ENCODE assay signal across 1 cellular context in genomic region chr6:136760781-136761180, GRCh38.
A peak's percentile ranks its signal among the peaks of the same experiment; 100 is the strongest.
TF ChIP-seq lines count a peak whose summit lies in the region.

No MANE protein-coding gene starts in this region.

TF ChIP-seq in GM12878, 131 proteins besides CTCF, POLR2A, EP300 and RAD21:
- peak; percentile 16; the same call in 1 of the 2 replicates for TF ChIP-seq IKZF1 (conservative IDR thresholded peaks at IDR 0.05)
- TF ChIP-seq HDGF (IDR thresholded peaks at IDR 0.05) = 0 out of 2 replicates have a peak, but pooled peaks have one; percentile 73
- TF ChIP-seq, protein P1, sequence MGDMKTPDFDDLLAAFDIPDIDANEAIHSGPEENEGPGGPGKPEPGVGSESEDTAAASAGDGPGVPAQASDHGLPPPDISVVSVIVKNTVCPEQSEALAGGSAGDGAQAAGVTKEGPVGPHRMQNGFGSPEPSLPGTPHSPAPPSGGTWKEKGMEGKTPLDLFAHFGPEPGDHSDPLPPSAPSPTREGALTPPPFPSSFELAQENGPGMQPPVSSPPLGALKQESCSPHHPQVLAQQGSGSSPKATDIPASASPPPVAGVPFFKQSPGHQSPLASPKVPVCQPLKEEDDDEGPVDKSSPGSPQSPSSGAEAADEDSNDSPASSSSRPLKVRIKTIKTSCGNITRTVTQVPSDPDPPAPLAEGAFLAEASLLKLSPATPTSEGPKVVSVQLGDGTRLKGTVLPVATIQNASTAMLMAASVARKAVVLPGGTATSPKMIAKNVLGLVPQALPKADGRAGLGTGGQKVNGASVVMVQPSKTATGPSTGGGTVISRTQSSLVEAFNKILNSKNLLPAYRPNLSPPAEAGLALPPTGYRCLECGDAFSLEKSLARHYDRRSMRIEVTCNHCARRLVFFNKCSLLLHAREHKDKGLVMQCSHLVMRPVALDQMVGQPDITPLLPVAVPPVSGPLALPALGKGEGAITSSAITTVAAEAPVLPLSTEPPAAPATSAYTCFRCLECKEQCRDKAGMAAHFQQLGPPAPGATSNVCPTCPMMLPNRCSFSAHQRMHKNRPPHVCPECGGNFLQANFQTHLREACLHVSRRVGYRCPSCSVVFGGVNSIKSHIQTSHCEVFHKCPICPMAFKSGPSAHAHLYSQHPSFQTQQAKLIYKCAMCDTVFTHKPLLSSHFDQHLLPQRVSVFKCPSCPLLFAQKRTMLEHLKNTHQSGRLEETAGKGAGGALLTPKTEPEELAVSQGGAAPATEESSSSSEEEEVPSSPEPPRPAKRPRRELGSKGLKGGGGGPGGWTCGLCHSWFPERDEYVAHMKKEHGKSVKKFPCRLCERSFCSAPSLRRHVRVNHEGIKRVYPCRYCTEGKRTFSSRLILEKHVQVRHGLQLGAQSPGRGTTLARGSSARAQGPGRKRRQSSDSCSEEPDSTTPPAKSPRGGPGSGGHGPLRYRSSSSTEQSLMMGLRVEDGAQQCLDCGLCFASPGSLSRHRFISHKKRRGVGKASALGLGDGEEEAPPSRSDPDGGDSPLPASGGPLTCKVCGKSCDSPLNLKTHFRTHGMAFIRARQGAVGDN (IDR thresholded peaks at IDR 0.05) = 0 out of 2 replicates have a peak, but pooled peaks have one; percentile 11
- peak; percentile 83; the same call in 1 of the 2 replicates for TF ChIP-seq SPI1 (IDR thresholded peaks at IDR 0.05; ENCODE audit: borderline replicate concordance, insufficient read depth, low read depth, low read length)
- peak in 1 of 2 experiments; percentile 7; a peak in 1 of 4 replicates for TF ChIP-seq IKZF2 (IDR thresholded peaks at IDR 0.05)
- TF ChIP-seq NFIC (IDR thresholded peaks at IDR 0.05; ENCODE audit: low read depth, low read length) = 0 out of 2 replicates have a peak, but pooled peaks have one; percentile 2
- TF ChIP-seq RUNX3 (IDR thresholded peaks at IDR 0.05; ENCODE audit: low read length) = peak; percentile 17; the same call in 1 of the 2 replicates
- 0 out of 2 replicates have a peak, but pooled peaks have one; percentile 13 for TF ChIP-seq MTA3 (IDR thresholded peaks at IDR 0.05; ENCODE audit: borderline replicate concordance, low read length)
- TF ChIP-seq NBN (IDR thresholded peaks at IDR 0.05) = 0 out of 2 replicates have a peak, but pooled peaks have one; percentile 11
